In the genomic region with DNA sequence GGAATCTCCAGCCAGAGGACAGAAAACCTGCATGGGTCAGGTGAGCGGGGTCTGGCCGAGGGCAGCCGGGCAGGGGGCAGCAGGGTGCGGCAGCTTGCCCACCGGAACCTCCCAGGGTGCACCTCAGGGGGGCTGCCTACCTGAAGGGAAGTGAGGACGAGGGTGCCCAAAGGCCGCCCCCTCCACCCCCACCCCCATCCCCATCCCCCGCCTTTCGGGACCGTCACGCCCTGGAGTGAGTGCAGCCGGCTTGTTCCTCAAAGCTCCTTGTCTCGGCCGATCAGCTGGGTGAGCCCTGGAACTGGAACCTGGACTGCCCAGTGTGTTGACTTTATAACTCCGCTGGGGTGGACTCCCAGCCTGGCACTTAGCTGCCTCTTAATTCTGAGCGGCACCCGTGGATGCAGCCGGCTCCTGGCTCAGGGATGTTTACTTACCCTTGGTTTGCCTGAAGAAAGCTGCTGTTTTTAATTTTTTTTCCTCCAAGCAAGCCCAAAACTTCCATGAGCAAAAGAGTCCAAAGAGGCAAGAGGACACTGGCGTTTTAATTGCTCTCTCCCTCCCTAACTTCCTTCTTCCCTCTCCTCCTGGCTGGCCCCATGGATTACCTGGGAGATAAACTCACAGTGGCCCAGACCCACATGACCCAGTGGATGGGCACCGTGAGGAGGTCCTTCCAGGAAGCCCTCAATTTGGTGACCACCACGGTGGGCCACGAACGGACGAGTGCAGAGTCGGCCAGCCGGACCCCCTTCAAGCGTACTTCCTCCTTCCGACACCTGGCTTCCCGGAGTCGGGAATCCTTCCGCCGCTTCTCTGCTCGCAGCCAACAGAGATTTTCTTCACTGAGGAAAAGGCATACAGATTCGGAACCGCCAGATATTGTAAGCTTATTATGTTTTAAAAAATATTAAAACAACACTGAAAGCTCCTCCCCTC, we compare ENCODE assay signal across 9 cellular contexts.
A peak's percentile ranks its signal among the peaks of the same experiment; 100 is the strongest.
DNase-seq lines count a peak whose midpoint lies in the region; ATAC-seq and TF ChIP-seq lines count a peak whose summit lies in the region.
"Had no signal": no experiment of that assay in that cellular context is flagged by ENCODE, and none has a peak within 500 bp of the region (broad histone marks: within the 10 kb centered on the region; RNA-seq: fewer than 3 reads in every experiment).

No MANE protein-coding gene starts in this region.

- peaks cover 21% of the 10 kb centered on the region for H3K27me3 ChIP-seq in BLaER1
- H3K27me3 ChIP-seq in colonic mucosa = no peaks in the 10 kb centered on the region
- H3K27me3 ChIP-seq in tibial nerve = no peaks in the 10 kb centered on the region
- H3K27me3 ChIP-seq: foreskin keratinocyte had no signal

- H3K4me3 ChIP-seq in BLaER1 = peak overlapping the region; percentile 66
- H3K4me3 ChIP-seq in colonic mucosa = peak overlapping the region; percentile 56
- H3K4me3 ChIP-seq in tibial nerve = peak overlapping the region; percentile 23 to 54 (median 52)

- no peaks in the 10 kb centered on the region for H3K36me3 Mint-ChIP-seq in memory B cell

- DNase-seq in KBM-7 = peak; percentile 10
- peak; percentile 77 for DNase-seq in colonic mucosa
- DNase-seq in memory B cell (ENCODE audit: low spot score in 2 of 2) = no peak
- peak in 1 of 2 donors; percentile 14 for DNase-seq in tibial nerve (ENCODE audit: low spot score in 2 of 2)
- no peak for DNase-seq in cerebellar cortex (ENCODE audit: low spot score)
- DNase-seq in SW480 (ENCODE audit: low spot score) = no peak

- no peaks in the 10 kb centered on the region for H4K20me1 ChIP-seq in BLaER1

- TF ChIP-seq POLR2A in tibial nerve (IDR thresholded peaks at IDR 0.05) = no peak

- peaks cover 55% of the 10 kb centered on the region for H3K4me1 ChIP-seq in BLaER1
- peaks cover 10% of the 10 kb centered on the region for H3K4me1 ChIP-seq in colonic mucosa
- H3K4me1 ChIP-seq in tibial nerve = peaks cover 0 to 39% (median 19%) of the 10 kb centered on the region in 4 donors

- TF ChIP-seq EP300 in tibial nerve (IDR thresholded peaks at IDR 0.05) = no peak

- peaks cover 13% of the 10 kb centered on the region for H3K4me1 Mint-ChIP-seq in memory B cell

- no peaks in the 10 kb centered on the region for H3K9me3 Mint-ChIP-seq in memory B cell

- H3K36me3 ChIP-seq in BLaER1 = no peaks in the 10 kb centered on the region
- no peaks in the 10 kb centered on the region for H3K36me3 ChIP-seq in colonic mucosa
- H3K36me3 ChIP-seq in tibial nerve = peaks cover 0 to 12% (median 0%) of the 10 kb centered on the region in 3 donors

- H3K27ac Mint-ChIP-seq in memory B cell = no peak overlapping the region

- H3K27me3 Mint-ChIP-seq in memory B cell = peaks cover 22% of the 10 kb centered on the region

- H3K9me3 ChIP-seq in BLaER1 (no peaks in the 10 kb centered on the region), colonic mucosa (no peaks in the 10 kb centered on the region), tibial nerve (peaks cover 0 to 8% (median 0%) of the 10 kb centered on the region in 4 donors)

- peak overlapping the region; percentile 59 for H3K4me3 Mint-ChIP-seq in memory B cell

- intact Hi-C loops in colonic mucosa (cut with DNase I) = loop anchor here (5.0 kb wide), 1 partner anchor 60 kb away; no protein-coding TSS in a partner anchor

- ATAC-seq in memory B cell (ENCODE audit: low read depth) = peak; percentile 24
- no peak for ATAC-seq in HG03460 (IDR thresholded peaks at IDR 0.05; ENCODE audit: unreplicated experiment)

- no peak overlapping the region for H3K27ac ChIP-seq in BLaER1
- H3K27ac ChIP-seq in colonic mucosa = peak overlapping the region; percentile 83
- peak overlapping the region in 3 of 4 donors; percentile 45 to 60 (median 50) for H3K27ac ChIP-seq in tibial nerve
- H3K27ac ChIP-seq: foreskin keratinocyte had no signal

- in situ Hi-C loops in KBM-7 (cut with MboI; ENCODE audit: low pct_unique_long_range_greater_than_20kb, low sequenced_read_pairs) = no loop called here

- H3K9ac ChIP-seq in BLaER1 (no peak overlapping the region; the same call in 1 of the 2 replicates), colonic mucosa (ENCODE audit: low read depth in 2 of 2, low read length in 2 of 2) (peak overlapping the region; percentile 78 to 80)

- 38 to 45% methylated on average over 27 to 28 of the region's 35 CpGs for WGBS in tibial nerve, 2 donors

- TF ChIP-seq CTCF in colonic mucosa (IDR thresholded peaks at IDR 0.05) (no peak), tibial nerve (IDR thresholded peaks at IDR 0.05) (no peak)

- peak overlapping the region; percentile 100 for H3K4me2 ChIP-seq in BLaER1

Comparison
In these comparisons a context has a peak if more than half of its experiments do, and no peak if none do; other contexts are left out.
1. DNase-seq: peak in KBM-7 (single experiment) and colonic mucosa (single experiment); none in memory B cell (0 of 2), cerebellar cortex (single experiment) and SW480 (single experiment).
2. Peak in every context shown above with its lines, with median percentiles within 50 percentile points of each other: H3K4me3 ChIP-seq.